1 cellular context compared by ENCODE assay signal in genomic region chr2:100891911-100892642, GRCh38.
A peak's percentile ranks its signal among the peaks of the same experiment; 100 is the strongest.
TF ChIP-seq lines count a peak whose summit lies in the region.

No MANE protein-coding gene starts in this region.

TF ChIP-seq in K562, 482 proteins besides CTCF, POLR2A, EP300 and RAD21 (continued from another document and continues in another):
- no peak for TF ChIP-seq NR2C2 (CRISPR knock-in tag; IDR thresholded peaks at IDR 0.05)
- peak; percentile 70; the same call in 1 of the 2 replicates for TF ChIP-seq NR2C2 (tag; IDR thresholded peaks at IDR 0.05)
- peak; percentile 67 for TF ChIP-seq NFE2 (IDR thresholded peaks at IDR 0.05; ENCODE audit: low read depth)
- no peak for TF ChIP-seq ZNF133 (CRISPR knock-in tag; IDR thresholded peaks at IDR 0.05)
- TF ChIP-seq ZNF12 (CRISPR knock-in tag; IDR thresholded peaks at IDR 0.05) = no peak
- no peak for TF ChIP-seq TEAD2 (tag; IDR thresholded peaks at IDR 0.05)
- TF ChIP-seq ZBTB34 (CRISPR knock-in tag; IDR thresholded peaks at IDR 0.05) = no peak
- no peak for TF ChIP-seq KAT8 (IDR thresholded peaks at IDR 0.05; ENCODE audit: low read depth)
- no peak for TF ChIP-seq ZBTB40 (IDR thresholded peaks at IDR 0.05)
- no peak for TF ChIP-seq ZBTB40 (CRISPR knock-in tag; IDR thresholded peaks at IDR 0.05)
- TF ChIP-seq TAF1 (IDR thresholded peaks at IDR 0.05; ENCODE audit: control insufficient read depth, extremely low read depth, insufficient read depth, low read length, severe bottlenecking) = no peak
- peak; percentile 80 for TF ChIP-seq MGA (IDR thresholded peaks at IDR 0.05)
- no peak for TF ChIP-seq ZNF586 (CRISPR knock-in tag; conservative IDR thresholded peaks at IDR 0.05)
- 0 out of 2 replicates have a peak, but pooled peaks have one; percentile 33 for TF ChIP-seq MTA3 (IDR thresholded peaks at IDR 0.05; ENCODE audit: borderline replicate concordance)
- peak; percentile 88 for TF ChIP-seq EHMT2 (IDR thresholded peaks at IDR 0.05)
- peak; percentile 70 for TF ChIP-seq TEAD4 (IDR thresholded peaks at IDR 0.05; ENCODE audit: low read length)
- TF ChIP-seq TEAD4 (CRISPR knock-in tag; IDR thresholded peaks at IDR 0.05; ENCODE audit: borderline replicate concordance) = no peak
- peak; percentile 80 for TF ChIP-seq C11orf30 (IDR thresholded peaks at IDR 0.05; ENCODE audit: low read depth)
- TF ChIP-seq KDM5B (IDR thresholded peaks at IDR 0.05; ENCODE audit: insufficient replicate concordance, low read depth, low read length) = no peak
- peak; percentile 57; the same call in 1 of the 2 replicates for TF ChIP-seq CTBP1 (IDR thresholded peaks at IDR 0.05; ENCODE audit: borderline replicate concordance)
- no peak for TF ChIP-seq PHF21A (IDR thresholded peaks at IDR 0.05; ENCODE audit: borderline replicate concordance, low read depth)
- TF ChIP-seq SP1 (CRISPR knock-in tag; IDR thresholded peaks at IDR 0.05) = no peak
- TF ChIP-seq NKRF (IDR thresholded peaks at IDR 0.05; ENCODE audit: borderline replicate concordance) = no peak
- peak; percentile 79 for TF ChIP-seq CBFA2T2 (conservative IDR thresholded peaks at IDR 0.05)
- no peak for TF ChIP-seq ZNF280A (IDR thresholded peaks at IDR 0.05; ENCODE audit: low read depth, partially characterized antibody)
- TF ChIP-seq KLF16 (IDR thresholded peaks at IDR 0.05) = 0 out of 2 replicates have a peak, but pooled peaks have one; percentile 21
- no peak for TF ChIP-seq SIN3A (IDR thresholded peaks at IDR 0.05; ENCODE audit: borderline replicate concordance in 2 of 2, control insufficient read depth in 1 of 2, low read depth in 2 of 2, low read length in 2 of 2)
- peak; percentile 88 for TF ChIP-seq SMARCC2 (IDR thresholded peaks at IDR 0.05; ENCODE audit: low read depth)
- peak in 1 of 2 experiments; percentile 46; a peak in 1 of 4 replicates for TF ChIP-seq FOXK2 (conservative IDR thresholded peaks at IDR 0.05 in 1 of 2, IDR thresholded peaks at IDR 0.05 in 1 of 2; ENCODE audit: low read depth in 2 of 2)
- TF ChIP-seq LEF1 (IDR thresholded peaks at IDR 0.05) = 0 out of 2 replicates have a peak, but pooled peaks have one; percentile 50
- TF ChIP-seq PTTG1 (tag; IDR thresholded peaks at IDR 0.05; ENCODE audit: low read depth) = no peak
